Comparison of ENCODE assay signal across 8 cellular contexts in the genomic region with DNA sequence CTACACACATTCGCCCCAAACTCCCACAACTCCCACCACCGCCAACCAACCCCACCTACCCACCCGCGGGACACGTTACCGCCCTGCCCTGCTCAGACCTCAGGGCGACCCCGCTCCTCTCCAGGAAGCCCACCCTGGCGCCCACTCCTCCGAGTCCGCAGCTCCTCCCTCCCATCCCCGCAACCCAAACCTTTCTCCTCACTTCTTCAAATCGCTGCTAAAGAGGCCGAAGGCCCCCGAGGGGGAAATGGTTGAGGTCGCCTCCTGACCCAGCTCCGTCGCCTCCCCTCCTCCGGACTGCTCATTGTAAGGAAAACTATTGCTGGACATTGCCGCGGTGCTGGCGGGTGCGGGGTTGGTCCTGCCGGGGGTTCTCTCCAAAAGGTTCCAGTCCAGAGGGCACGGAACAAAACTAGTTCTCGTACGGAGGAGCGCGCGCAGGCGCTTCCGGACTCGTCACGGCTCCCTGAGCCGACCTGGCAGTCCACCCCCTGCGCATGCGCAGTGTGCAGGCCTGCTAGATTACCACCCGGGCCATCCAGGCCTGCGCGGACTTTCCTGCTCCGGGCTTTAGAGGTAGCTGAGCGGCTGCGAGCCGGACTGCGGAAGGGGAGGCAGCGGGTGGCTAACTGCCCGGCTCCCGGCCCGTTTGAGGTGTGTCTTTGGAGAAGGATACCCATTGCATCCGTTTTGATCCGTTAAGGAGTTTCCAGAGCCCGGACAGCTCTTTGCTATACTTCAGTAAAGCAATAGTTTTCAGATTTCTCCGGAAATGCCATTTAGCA. TPM values are rescaled to one million over a fixed set of nuclear protein-coding genes. Genes with fewer than 3 reads are reported as not detected.
DNase-seq lines count a peak whose midpoint lies in the region; ATAC-seq, FAIRE-seq and TF ChIP-seq lines count a peak whose summit lies in the region.

A gene with protein sequence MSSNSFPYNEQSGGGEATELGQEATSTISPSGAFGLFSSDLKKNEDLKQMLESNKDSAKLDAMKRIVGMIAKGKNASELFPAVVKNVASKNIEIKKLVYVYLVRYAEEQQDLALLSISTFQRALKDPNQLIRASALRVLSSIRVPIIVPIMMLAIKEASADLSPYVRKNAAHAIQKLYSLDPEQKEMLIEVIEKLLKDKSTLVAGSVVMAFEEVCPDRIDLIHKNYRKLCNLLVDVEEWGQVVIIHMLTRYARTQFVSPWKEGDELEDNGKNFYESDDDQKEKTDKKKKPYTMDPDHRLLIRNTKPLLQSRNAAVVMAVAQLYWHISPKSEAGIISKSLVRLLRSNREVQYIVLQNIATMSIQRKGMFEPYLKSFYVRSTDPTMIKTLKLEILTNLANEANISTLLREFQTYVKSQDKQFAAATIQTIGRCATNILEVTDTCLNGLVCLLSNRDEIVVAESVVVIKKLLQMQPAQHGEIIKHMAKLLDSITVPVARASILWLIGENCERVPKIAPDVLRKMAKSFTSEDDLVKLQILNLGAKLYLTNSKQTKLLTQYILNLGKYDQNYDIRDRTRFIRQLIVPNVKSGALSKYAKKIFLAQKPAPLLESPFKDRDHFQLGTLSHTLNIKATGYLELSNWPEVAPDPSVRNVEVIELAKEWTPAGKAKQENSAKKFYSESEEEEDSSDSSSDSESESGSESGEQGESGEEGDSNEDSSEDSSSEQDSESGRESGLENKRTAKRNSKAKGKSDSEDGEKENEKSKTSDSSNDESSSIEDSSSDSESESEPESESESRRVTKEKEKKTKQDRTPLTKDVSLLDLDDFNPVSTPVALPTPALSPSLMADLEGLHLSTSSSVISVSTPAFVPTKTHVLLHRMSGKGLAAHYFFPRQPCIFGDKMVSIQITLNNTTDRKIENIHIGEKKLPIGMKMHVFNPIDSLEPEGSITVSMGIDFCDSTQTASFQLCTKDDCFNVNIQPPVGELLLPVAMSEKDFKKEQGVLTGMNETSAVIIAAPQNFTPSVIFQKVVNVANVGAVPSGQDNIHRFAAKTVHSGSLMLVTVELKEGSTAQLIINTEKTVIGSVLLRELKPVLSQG (minus strand): TSS at position 449 of the 785 bp plus-strand sequence. CDS start 119 bp downstream, at position 330.

- no peaks in the 10 kb centered on the region for H3K27me3 Mint-ChIP-seq in T-cell

- no peak for TF ChIP-seq CTCF in cardiac muscle cell (IDR thresholded peaks at IDR 0.05; ENCODE audit: low read depth, low read length)
- no peak for TF ChIP-seq CTCF in parathyroid adenoma (IDR thresholded peaks at IDR 0.05)
- peak in 2 of 5 experiments; percentile 40 to 51 for TF ChIP-seq CTCF in tibial nerve (IDR thresholded peaks at IDR 0.05)

- CTCF ChIA-PET in T-cell (lab: Charles Lee): interaction anchor here (0.9 to 4.4 kb wide), 5 partner anchors 63 to 70 kb away, joined by 3 to 76 read pairs (median 10); partner anchors contain the start of gene SCAMP1 (in 2 of the 2)

- no peaks in the 10 kb centered on the region for H3K9me3 ChIP-seq in cardiac muscle cell (ENCODE audit: low read depth)
- no peaks in the 10 kb centered on the region for H3K9me3 ChIP-seq in parathyroid adenoma (ENCODE audit: control insufficient read depth, low read length)
- H3K9me3 ChIP-seq in tibial nerve: no peaks in the 10 kb centered on the region

- POLR2A ChIA-PET in T-cell (lab: Charles Lee): interaction anchor here (0.6 to 3.4 kb wide), 8 partner anchors 11 to 191 kb away, joined by 3 to 44 read pairs (median 4); partner anchors contain the start of gene SCAMP1 (in 1 of the 2)

- H3K27me3 ChIP-seq in cardiac muscle cell (peaks cover 14% of the 10 kb centered on the region), parathyroid adenoma (ENCODE audit: control insufficient read depth, insufficient read depth, low read length) (no peaks in the 10 kb centered on the region), tibial nerve (no peaks in the 10 kb centered on the region)

- H3K4me3 ChIP-seq in cardiac muscle cell: peak within 1 kb of the TSS; percentile 83
- peak within 1 kb of the TSS; percentile 99 for H3K4me3 ChIP-seq in parathyroid adenoma (ENCODE audit: low read depth, low read length)
- peak within 1 kb of the TSS; percentile 77 to 86 (median 81) for H3K4me3 ChIP-seq in tibial nerve

- peak; percentile 86 to 95 for TF ChIP-seq EP300 in tibial nerve (IDR thresholded peaks at IDR 0.05)

- H3K4me1 ChIP-seq in cardiac muscle cell (ENCODE audit: low read depth) (no peaks in the 10 kb centered on the region), parathyroid adenoma (no peaks in the 10 kb centered on the region), tibial nerve (peaks cover 0 to 37% (median 12%) of the 10 kb centered on the region in 4 donors)

- DNase-seq in GM12891 (ENCODE audit: insufficient read length, low spot score) (peak; percentile 85), NCI-H1436 treated with DMSO at 0.1 percent for 48 hours (lab: John Stamatoyannopoulos, UW) (peak; percentile 91), T-cell (peak; percentile 91 to 98 (median 95)), cardiac muscle cell (ENCODE audit: low read depth in 1 of 2, low spot score in 1 of 2) (peak; percentile 99 to 100), tibial nerve (ENCODE audit: low spot score in 2 of 2) (peak; percentile 98)

- 1% methylated on average over 53 of the region's 53 CpGs for WGBS in adipose tissue, 3 donors
- 0 to 1% methylated on average over 36 to 42 of the region's 53 CpGs for WGBS in tibial nerve, 2 donors

- H3K9me3 Mint-ChIP-seq in T-cell: no peaks in the 10 kb centered on the region

- H3K27ac ChIP-seq in adipose tissue (ENCODE audit: low read depth, low read length): no peak within 1 kb of the TSS
- H3K27ac ChIP-seq in cardiac muscle cell: peak within 1 kb of the TSS; percentile 92
- H3K27ac ChIP-seq in parathyroid adenoma: peak within 1 kb of the TSS; percentile 83
- H3K27ac ChIP-seq in tibial nerve: peak within 1 kb of the TSS; percentile 84 to 94 (median 90)

- TF ChIP-seq POLR2A in GM12891 (IDR thresholded peaks at IDR 0.05; ENCODE audit: low read depth, low read length): peak; percentile 63; the same call in 1 of the 2 replicates
- TF ChIP-seq POLR2A in tibial nerve (IDR thresholded peaks at IDR 0.05): peak; percentile 89 to 93

- peak within 1 kb of the TSS; percentile 94 to 99 for H3K27ac Mint-ChIP-seq in T-cell

- H3K36me3 ChIP-seq in cardiac muscle cell: no peaks in the 10 kb centered on the region
- H3K36me3 ChIP-seq in parathyroid adenoma (ENCODE audit: control insufficient read depth, insufficient read depth, low read length): no peaks in the 10 kb centered on the region
- H3K36me3 ChIP-seq in tibial nerve: no peaks in the 10 kb centered on the region

- H3K4me3 Mint-ChIP-seq in T-cell: peak within 1 kb of the TSS; percentile 96 to 99 (median 99)

- ATAC-seq in HG02840 (IDR thresholded peaks at IDR 0.05; ENCODE audit: low FRiP score, unreplicated experiment) (peak; percentile 89), T-cell (replicated peaks in 1 of 4) (peak; percentile 91 to 95 (median 94))

- H3K4me2 ChIP-seq in parathyroid adenoma (ENCODE audit: low read length): peak within 1 kb of the TSS; percentile 100

- peaks cover 4% of the 10 kb centered on the region for H3K79me2 ChIP-seq in parathyroid adenoma

- FAIRE-seq in GM12891 (lab: Jason Lieb, UNC): peak; percentile 99

- H3K4me1 Mint-ChIP-seq in T-cell: peaks cover 43 to 60% (median 43%) of the 10 kb centered on the region in 3 donors

- H3K9ac ChIP-seq in parathyroid adenoma: peak within 1 kb of the TSS; percentile 25

- H2AFZ ChIP-seq in parathyroid adenoma: peak within 1 kb of the TSS; percentile 93

- no peaks in the 10 kb centered on the region for H3K36me3 Mint-ChIP-seq in T-cell

TF ChIP-seq in GM12891, 5 proteins besides CTCF, POLR2A, EP300 and RAD21:
- TF ChIP-seq TAF1 (IDR thresholded peaks at IDR 0.05; ENCODE audit: low read depth, low read length) (peak; percentile 84), POLR2AphosphoS5 (IDR thresholded peaks at IDR 0.05; ENCODE audit: low read depth, low read length) (peak; percentile 81), SPI1 (IDR thresholded peaks at IDR 0.05; ENCODE audit: low read depth, low read length) (no peak), POU2F2 (IDR thresholded peaks at IDR 0.05; ENCODE audit: low read depth, low read length) (peak; percentile 69; the same call in 1 of the 2 replicates), PAX5 (IDR thresholded peaks at IDR 0.05; ENCODE audit: insufficient read depth, low read length, severe bottlenecking) (peak; percentile 100)
TF ChIP-seq in GM12891: peak in this region for 4.

RNA-seq across cellular contexts. Expression of the gene that starts here (rescaled TPM):
- polyA plus RNA-seq in GM12891 (2012; ENCODE audit: low read depth, missing spikeins): 31.3 TPM
- total RNA-seq in T-cell: 10 to 100 TPM; 26.2 to 40.8 (median 31.4) TPM
- 10 to 100 TPM; 14.6 to 19.3 (median 17.1) TPM for polyA plus RNA-seq in adipose tissue
- total RNA-seq in cardiac muscle cell: 23.5 and 35.3 TPM in 2 replicates
- 29.3 and 32.2 TPM in 2 replicates for polyA plus RNA-seq in cardiac muscle cell
- 10 to 100 TPM; 23.1 to 51.0 (median 44.2) TPM for total RNA-seq in tibial nerve
